10 cellular contexts compared by ENCODE assay signal in the genomic region with DNA sequence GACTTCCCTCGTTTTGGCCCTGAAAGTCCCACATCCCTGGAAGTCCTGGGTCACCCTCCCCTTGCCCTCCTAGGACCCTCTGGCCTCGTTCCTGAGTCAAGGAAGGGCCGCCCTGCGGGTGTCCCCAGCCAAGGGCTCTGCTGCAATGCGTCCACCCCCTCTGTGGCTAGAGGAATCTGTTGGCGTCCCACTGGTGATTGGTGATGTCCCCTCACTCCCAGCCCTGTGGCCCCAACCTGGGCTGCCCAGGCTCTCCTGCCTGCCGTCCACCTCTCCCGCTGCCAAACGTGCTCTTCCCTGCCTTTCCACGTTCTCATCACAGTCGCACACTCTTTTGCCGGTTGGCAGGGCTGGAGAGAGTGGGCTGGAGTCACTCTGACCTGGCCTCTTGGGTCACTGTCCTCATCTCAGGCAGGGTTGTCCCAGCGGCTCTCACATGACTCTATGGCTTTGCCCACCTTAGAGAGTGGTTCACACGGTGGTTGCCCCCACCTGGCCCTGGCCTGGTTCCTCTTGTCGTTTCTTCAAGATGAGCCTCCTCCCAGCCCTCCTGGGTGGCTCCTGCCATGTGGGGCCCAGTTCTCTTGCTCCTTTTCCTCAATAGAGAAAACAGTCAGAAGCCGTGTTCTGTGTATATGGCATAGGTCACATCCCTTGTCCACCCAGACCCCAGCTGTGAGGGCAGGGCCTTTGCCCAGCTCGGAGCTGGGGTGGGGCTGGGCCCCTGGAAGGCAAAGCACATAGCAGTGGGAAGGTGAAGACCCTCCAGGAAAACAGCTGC.
DNase-seq lines count a peak whose midpoint lies in the region; ATAC-seq lines count a peak whose summit lies in the region.
"Had no signal": no experiment of that assay in that cellular context is flagged by ENCODE, and none has a peak within 500 bp of the region (broad histone marks: within the 10 kb centered on the region; RNA-seq: fewer than 3 reads in every experiment).

No MANE protein-coding gene starts in this region.

- peak overlapping the region; percentile 49 for H3K4me3 Mint-ChIP-seq in activated naive CD4-positive, alpha-beta T cell treated with anti-CD3 and anti-CD28 coated beads, Interleukin-2, amount 50 U/mL, for 24 hours
- H3K4me3 Mint-ChIP-seq in IgD-negative memory B cell, result peak overlapping the region; percentile 79 to 90 (median 85)
- peak overlapping the region; percentile 84 to 86 for H3K4me3 Mint-ChIP-seq in effector memory CD8-positive, alpha-beta T cell
- peak overlapping the region in 1 of 2 donors; percentile 60 for H3K4me3 Mint-ChIP-seq in stimulated activated naive CD8-positive, alpha-beta T cell treated with anti-CD3 and anti-CD28 coated beads, Interleukin-15, amount 100 ng/mL, for 72 hours

- ATAC-seq in effector memory CD8-positive, alpha-beta T cell (replicated peaks), result no peak
- peak; percentile 2 for ATAC-seq in stimulated activated naive CD8-positive, alpha-beta T cell treated with anti-CD3 and anti-CD28 coated beads, Interleukin-15, amount 100 ng/mL, for 72 hours
- no peak for ATAC-seq in HG02610 (IDR thresholded peaks at IDR 0.05; ENCODE audit: unreplicated experiment)
- no peak for ATAC-seq in HG02759 (IDR thresholded peaks at IDR 0.05; ENCODE audit: unreplicated experiment)
- no peak for ATAC-seq in HG03139 (IDR thresholded peaks at IDR 0.05; ENCODE audit: unreplicated experiment)

- no peaks in the 10 kb centered on the region for H3K36me3 Mint-ChIP-seq in activated naive CD4-positive, alpha-beta T cell treated with anti-CD3 and anti-CD28 coated beads, Interleukin-2, amount 50 U/mL, for 24 hours
- peaks cover 2% of the 10 kb centered on the region for H3K36me3 Mint-ChIP-seq in IgD-negative memory B cell
- peaks cover 15% of the 10 kb centered on the region for H3K36me3 Mint-ChIP-seq in effector memory CD8-positive, alpha-beta T cell (ENCODE audit: insufficient read depth)

- H3K27me3 Mint-ChIP-seq in activated naive CD4-positive, alpha-beta T cell treated with anti-CD3 and anti-CD28 coated beads, Interleukin-2, amount 50 U/mL, for 24 hours, result no peaks in the 10 kb centered on the region
- peaks cover 18% of the 10 kb centered on the region for H3K27me3 Mint-ChIP-seq in IgD-negative memory B cell
- H3K27me3 Mint-ChIP-seq in effector memory CD8-positive, alpha-beta T cell, result peaks cover 0 to 13% of the 10 kb centered on the region in 2 donors
- peaks cover 8% of the 10 kb centered on the region for H3K27me3 Mint-ChIP-seq in stimulated activated naive CD8-positive, alpha-beta T cell treated with anti-CD3 and anti-CD28 coated beads, Interleukin-15, amount 100 ng/mL, for 72 hours

- no peak for DNase-seq in activated naive CD4-positive, alpha-beta T cell treated with anti-CD3 and anti-CD28 coated beads, Interleukin-2, amount 50 U/mL, for 16 hours
- DNase-seq in effector memory CD8-positive, alpha-beta T cell, result no peak
- no peak for DNase-seq in stimulated activated naive CD8-positive, alpha-beta T cell treated with anti-CD3 and anti-CD28 coated beads, Interleukin-15, amount 100 ng/mL, for 72 hours
- DNase-seq: activated effector memory CD4-positive, alpha-beta T cell treated with Interleukin-2 at 50 U/mL for 16 hours; NCI-H2081 treated with DMSO at 0.1 percent for 48 hours had no signal

- H3K9me3 Mint-ChIP-seq in activated naive CD4-positive, alpha-beta T cell treated with anti-CD3 and anti-CD28 coated beads, Interleukin-2, amount 50 U/mL, for 24 hours, result no peaks in the 10 kb centered on the region
- H3K9me3 Mint-ChIP-seq in IgD-negative memory B cell, result no peaks in the 10 kb centered on the region
- no peaks in the 10 kb centered on the region for H3K9me3 Mint-ChIP-seq in effector memory CD8-positive, alpha-beta T cell
- H3K9me3 Mint-ChIP-seq in stimulated activated naive CD8-positive, alpha-beta T cell treated with anti-CD3 and anti-CD28 coated beads, Interleukin-15, amount 100 ng/mL, for 72 hours, result no peaks in the 10 kb centered on the region

- H3K4me1 Mint-ChIP-seq in activated naive CD4-positive, alpha-beta T cell treated with anti-CD3 and anti-CD28 coated beads, Interleukin-2, amount 50 U/mL, for 24 hours, result peaks cover 53% of the 10 kb centered on the region
- H3K4me1 Mint-ChIP-seq in IgD-negative memory B cell, result peaks cover 20 to 32% (median 28%) of the 10 kb centered on the region in 3 donors
- peaks cover 14 to 24% of the 10 kb centered on the region in 2 donors for H3K4me1 Mint-ChIP-seq in effector memory CD8-positive, alpha-beta T cell (ENCODE audit: low read depth in 2 of 2)
- peaks cover 36% of the 10 kb centered on the region for H3K4me1 Mint-ChIP-seq in stimulated activated naive CD8-positive, alpha-beta T cell treated with anti-CD3 and anti-CD28 coated beads, Interleukin-15, amount 100 ng/mL, for 72 hours

- H3K27ac Mint-ChIP-seq in activated naive CD4-positive, alpha-beta T cell treated with anti-CD3 and anti-CD28 coated beads, Interleukin-2, amount 50 U/mL, for 24 hours, result no peak overlapping the region
- peak overlapping the region; percentile 53 to 70 (median 54) for H3K27ac Mint-ChIP-seq in IgD-negative memory B cell
- H3K27ac Mint-ChIP-seq in effector memory CD8-positive, alpha-beta T cell, result peak overlapping the region; percentile 15 to 36
- H3K27ac Mint-ChIP-seq in stimulated activated naive CD8-positive, alpha-beta T cell treated with anti-CD3 and anti-CD28 coated beads, Interleukin-15, amount 100 ng/mL, for 72 hours, result peak overlapping the region; percentile 1 to 92
